Comparison of ENCODE assay signal across 8 cellular contexts in the genomic region with DNA sequence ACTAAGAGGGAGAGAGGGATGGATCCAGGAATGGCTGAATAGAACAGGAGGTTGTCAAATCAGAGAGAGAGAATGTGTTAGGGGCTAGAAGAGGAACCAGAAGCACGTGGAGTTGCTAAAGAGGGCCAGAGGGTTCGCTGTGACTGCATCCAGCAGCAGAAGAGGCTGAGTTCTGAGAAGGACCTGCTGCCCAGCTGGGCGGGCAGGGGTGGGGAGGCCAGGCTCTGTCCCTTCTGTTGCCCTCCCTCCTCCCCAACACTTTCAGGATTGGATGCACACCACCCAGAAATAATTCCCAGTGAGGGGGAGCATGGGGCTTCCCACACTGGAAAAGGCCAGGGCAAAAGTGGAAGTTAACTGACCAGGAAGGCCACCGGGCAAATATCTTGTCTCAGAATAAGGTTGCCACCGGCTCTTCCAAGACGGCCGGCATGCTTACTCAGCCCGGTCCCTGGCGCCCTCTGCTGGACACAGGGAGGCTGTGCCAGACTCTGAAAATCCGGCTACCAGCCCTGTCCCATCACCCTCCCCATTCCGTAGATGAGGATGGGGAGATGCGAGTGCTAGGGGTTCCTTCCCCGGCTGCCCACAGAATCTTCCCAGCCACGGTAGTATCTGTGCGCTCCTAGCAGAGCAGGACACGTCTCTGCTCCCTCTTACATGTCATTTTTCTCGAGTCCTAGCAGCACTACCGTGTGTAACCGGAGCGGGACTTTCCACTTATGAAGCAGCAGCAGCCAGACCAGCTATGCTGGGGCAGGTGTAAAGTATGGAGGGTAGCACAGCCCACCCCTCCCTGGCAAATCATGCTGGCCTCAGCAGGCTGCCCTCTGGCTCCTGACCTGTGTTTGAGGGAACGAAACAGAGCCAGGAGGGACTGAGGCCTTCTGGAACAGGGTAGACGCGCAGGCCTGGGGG. TPM values are rescaled to one million over a fixed set of nuclear protein-coding genes. Genes with fewer than 3 reads are reported as not detected.
DNase-seq lines count a peak whose midpoint lies in the region; ATAC-seq and TF ChIP-seq lines count a peak whose summit lies in the region.

No MANE protein-coding gene starts in this region.

- TF ChIP-seq CTCF in choroid plexus epithelial cell (conservative IDR thresholded peaks at IDR 0.05; ENCODE audit: low read depth, low read length), result peak; percentile 97

- H3K4me3 Mint-ChIP-seq in activated CD4-positive, alpha-beta T cell treated with anti-CD3 and anti-CD28 coated beads, Interleukin-2, amount 10 ng/mL, durations not matched to agents 24 days and 14 days, result no peak overlapping the region

- DNase-seq in CMK (ENCODE audit: low read depth) (peak; percentile 62), HCEC 1CT (peak; percentile 66), NCI-H2196 treated with DMSO at 0.1 percent for 48 hours (lab: John Stamatoyannopoulos, UW; ENCODE audit: unreplicated experiment) (peak; percentile 71), choroid plexus epithelial cell (ENCODE audit: low read depth) (peak; percentile 89), left kidney (ENCODE audit: low read depth, low spot score) (peak; percentile 92)
- peak; percentile 95 for DNase-seq in activated CD4-positive, alpha-beta T cell treated with anti-CD3 and anti-CD28 coated beads, Interleukin-2, amount 10 ng/mL, durations not matched to agents 24 days and 14 days
- DNase-seq in stimulated activated CD4-positive, alpha-beta T cell treated with anti-CD3 and anti-CD28 coated beads, Interleukin-2, amount 100 ng/mL, for 4 hours (ENCODE audit: low read depth), result peak; percentile 79

- H3K4me3 ChIP-seq in choroid plexus epithelial cell (ENCODE audit: low read depth, low read length), result no peak overlapping the region

- no peak for ATAC-seq in HG03095 (IDR thresholded peaks at IDR 0.05; ENCODE audit: unreplicated experiment)

- no peaks in the 10 kb centered on the region for H3K27me3 Mint-ChIP-seq in activated CD4-positive, alpha-beta T cell treated with anti-CD3 and anti-CD28 coated beads, Interleukin-2, amount 10 ng/mL, durations not matched to agents 24 days and 14 days

- H3K9me3 Mint-ChIP-seq in activated CD4-positive, alpha-beta T cell treated with anti-CD3 and anti-CD28 coated beads, Interleukin-2, amount 10 ng/mL, durations not matched to agents 24 days and 14 days, result no peaks in the 10 kb centered on the region

- no peak overlapping the region for H3K27ac Mint-ChIP-seq in activated CD4-positive, alpha-beta T cell treated with anti-CD3 and anti-CD28 coated beads, Interleukin-2, amount 10 ng/mL, durations not matched to agents 24 days and 14 days

- H3K36me3 Mint-ChIP-seq in activated CD4-positive, alpha-beta T cell treated with anti-CD3 and anti-CD28 coated beads, Interleukin-2, amount 10 ng/mL, durations not matched to agents 24 days and 14 days (ENCODE audit: low read depth), result no peaks in the 10 kb centered on the region

- H3K4me1 Mint-ChIP-seq in activated CD4-positive, alpha-beta T cell treated with anti-CD3 and anti-CD28 coated beads, Interleukin-2, amount 10 ng/mL, durations not matched to agents 24 days and 14 days, result peaks cover 2% of the 10 kb centered on the region

- intact Hi-C loops in activated CD4-positive, alpha-beta T cell treated with anti-CD3 and anti-CD28 coated beads, Interleukin-2, amount 10 ng/mL, durations not matched to agents 24 days and 14 days (cut with micrococcal nuclease), result loop anchor here (1.0 to 5.0 kb wide), 2 partner anchors 72 to 105 kb away; a partner anchor contains a TSS

RNA-seq across cellular contexts. Expression of a gene that starts 46.8 kb away (rescaled TPM):
- not detected in 2 replicates for total RNA-seq in activated CD4-positive, alpha-beta T cell treated with anti-CD3 and anti-CD28 coated beads, Interleukin-2, amount 10 ng/mL, durations not matched to agents 24 days and 14 days
